7 cellular contexts compared by ENCODE assay signal in genomic region chr22:37282385-37282677, GRCh38. TPM values are rescaled to one million over a fixed set of nuclear protein-coding genes. Genes with fewer than 3 reads are reported as not detected.
DNase-seq lines count a peak whose midpoint lies in the region; ATAC-seq, FAIRE-seq and TF ChIP-seq lines count a peak whose summit lies in the region.

Gene CYTH4, plus strand, starts transcription at chr22:37282508. Its CDS starts 62 bp downstream, at chr22:37282570.

- H3K27me3 ChIP-seq in bronchial epithelial cell (ENCODE audit: control insufficient read depth, insufficient read depth, low read length): peaks cover under 1% of the 10 kb centered on the region
- no peaks in the 10 kb centered on the region for H3K27me3 ChIP-seq in parathyroid adenoma (ENCODE audit: control insufficient read depth, insufficient read depth, low read length)
- peaks cover 14% of the 10 kb centered on the region for H3K27me3 ChIP-seq in upper lobe of right lung

- no peaks in the 10 kb centered on the region for H3K79me2 ChIP-seq in parathyroid adenoma

- no peaks in the 10 kb centered on the region for H3K9me3 ChIP-seq in parathyroid adenoma (ENCODE audit: control insufficient read depth, low read length)
- no peaks in the 10 kb centered on the region for H3K9me3 ChIP-seq in upper lobe of right lung

- H3K9ac ChIP-seq in parathyroid adenoma: no peak within 1 kb of the TSS

- H3K36me3 ChIP-seq in bronchial epithelial cell (ENCODE audit: control insufficient read depth, insufficient read depth, low read length): no peaks in the 10 kb centered on the region
- H3K36me3 ChIP-seq in parathyroid adenoma (ENCODE audit: control insufficient read depth, insufficient read depth, low read length): no peaks in the 10 kb centered on the region
- no peaks in the 10 kb centered on the region for H3K36me3 ChIP-seq in upper lobe of right lung

- FAIRE-seq in bronchial epithelial cell (lab: Jason Lieb, UNC): no peak

- H3K27ac ChIP-seq in parathyroid adenoma (no peak within 1 kb of the TSS), upper lobe of right lung (peak within 1 kb of the TSS; percentile 79)

- H2AFZ ChIP-seq in parathyroid adenoma: no peak within 1 kb of the TSS

- peak; percentile 74 for DNase-seq in UCSD-AML1 (lab: John Stamatoyannopoulos, UW; ENCODE audit: unreplicated experiment)
- peak; percentile 69 for DNase-seq in bronchial epithelial cell (ENCODE audit: low read depth)
- peak; percentile 89 for DNase-seq in upper lobe of right lung
- DNase-seq in SW480 (ENCODE audit: low spot score): no peak

- H3K4me3 ChIP-seq in bronchial epithelial cell (ENCODE audit: low read depth, low read length) (no peak within 1 kb of the TSS), parathyroid adenoma (ENCODE audit: low read depth, low read length) (peak within 1 kb of the TSS; percentile 22), upper lobe of right lung (peak within 1 kb of the TSS; percentile 59)

- intact Hi-C loops in upper lobe of right lung (cut with DNase I): no loop called here

- H3K4me1 ChIP-seq in parathyroid adenoma (no peaks in the 10 kb centered on the region), upper lobe of right lung (peaks cover 7% of the 10 kb centered on the region)

- ATAC-seq in HG02588 (IDR thresholded peaks at IDR 0.05; ENCODE audit: unreplicated experiment): peak; percentile 45
- ATAC-seq in upper lobe of right lung: peak; percentile 79
- no peak for ATAC-seq in HG02610 (IDR thresholded peaks at IDR 0.05; ENCODE audit: unreplicated experiment)

- H3K4me2 ChIP-seq in parathyroid adenoma (ENCODE audit: low read length): no peak within 1 kb of the TSS

- no peak for TF ChIP-seq CTCF in bronchial epithelial cell (IDR thresholded peaks at IDR 0.05; ENCODE audit: insufficient read depth, low read length, severe bottlenecking)
- TF ChIP-seq CTCF in parathyroid adenoma (IDR thresholded peaks at IDR 0.05): no peak
- no peak for TF ChIP-seq CTCF in upper lobe of right lung (IDR thresholded peaks at IDR 0.05)

RNA-seq across cellular contexts. Expression of gene CYTH4, which starts in this region (rescaled TPM):
- total RNA-seq in bronchial epithelial cell (not detected in 2 replicates), upper lobe of right lung (37.9 TPM)

Comparison
In these comparisons a context has a peak if more than half of its experiments do, and no peak if none do; other contexts are left out.
1. RNA of gene CYTH4 (total RNA-seq): 37.9 TPM in upper lobe of right lung (single experiment); not detected in bronchial epithelial cell; every median in the first group is over 10 times any median in the second.
2. Peak in DNase-seq in bronchial epithelial cell; RNA of the gene not detected or under 1 TPM.